8 cellular contexts compared by ENCODE assay signal in the genomic region with DNA sequence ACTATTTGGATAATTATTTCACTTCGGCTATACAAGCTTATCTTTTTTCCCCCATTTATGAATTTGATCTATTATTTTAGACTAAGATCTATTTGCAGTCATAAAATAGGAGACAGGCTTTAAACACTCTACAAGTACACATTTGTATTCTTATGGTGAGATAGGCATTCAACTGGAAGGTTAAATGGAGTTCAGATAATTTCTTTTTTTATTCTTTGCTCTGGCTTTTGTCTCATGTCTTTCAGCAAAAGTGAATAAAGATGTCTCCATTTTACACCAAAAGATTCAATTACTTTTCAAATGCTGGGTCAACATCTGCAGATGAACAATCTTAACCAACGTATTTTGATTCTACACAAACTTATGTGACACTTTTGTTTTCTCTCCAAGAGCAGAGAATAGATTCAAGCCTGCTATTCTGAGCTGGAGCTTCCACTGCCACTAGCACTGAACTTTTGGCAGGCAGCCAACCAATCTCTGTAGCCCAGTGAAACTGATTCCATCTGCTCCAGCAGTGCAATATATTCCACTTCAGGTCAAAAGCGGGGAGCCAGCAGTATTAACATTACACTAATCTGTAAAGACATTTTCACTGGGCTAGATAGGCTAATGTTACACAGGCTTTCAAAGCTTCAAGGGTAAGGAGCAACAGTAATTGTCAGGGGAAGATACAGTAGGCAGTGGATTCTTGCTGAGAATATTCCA.
DNase-seq lines count a peak whose midpoint lies in the region; ATAC-seq and TF ChIP-seq lines count a peak whose summit lies in the region.

No MANE protein-coding gene starts in this region.

- H2AK5ac ChIP-seq in trophoblast cell (ENCODE audit: low read length), result no peak overlapping the region

- H3K14ac ChIP-seq in trophoblast cell (ENCODE audit: low read length), result no peak overlapping the region

- no peak overlapping the region for H3K9ac ChIP-seq in trophoblast cell (ENCODE audit: low read length)

- no peaks in the 10 kb centered on the region for H3K27me3 ChIP-seq in lung (ENCODE audit: control insufficient read depth, insufficient read depth)
- H3K27me3 ChIP-seq in trophoblast cell (ENCODE audit: insufficient read depth, low read length), result no peaks in the 10 kb centered on the region

- H4K91ac ChIP-seq in trophoblast cell (ENCODE audit: low read depth, low read length), result no peak overlapping the region

- H2BK120ac ChIP-seq in trophoblast cell (ENCODE audit: insufficient read depth, low read length, poor library complexity), result no peak overlapping the region

- DNase-seq in DMS 273 treated with DMSO at 0.1 percent for 48 hours (lab: John Stamatoyannopoulos, UW), result peak; percentile 96
- DNase-seq in NCI-H2107 treated with DMSO at 0.1 percent for 48 hours (lab: John Stamatoyannopoulos, UW; ENCODE audit: unreplicated experiment), result peak; percentile 91
- peak; percentile 66 to 87 for DNase-seq in cardiac fibroblast (ENCODE audit: low read depth in 2 of 2)
- peak; percentile 58 for DNase-seq in lung (ENCODE audit: low spot score)
- no peak for DNase-seq in trophoblast cell
- no peak for DNase-seq in MV-4-11 (lab: John Stamatoyannopoulos, UW)

- no peak overlapping the region for H3K23ac ChIP-seq in trophoblast cell (ENCODE audit: low read length)

- H3K18ac ChIP-seq in trophoblast cell (ENCODE audit: low read length), result no peak overlapping the region

- no peak overlapping the region for H2BK12ac ChIP-seq in trophoblast cell (ENCODE audit: low read length)

- H3K36me3 ChIP-seq in lung (ENCODE audit: control insufficient read depth in 2 of 2, insufficient read depth in 2 of 2, low read length in 2 of 2), result no peaks in the 10 kb centered on the region
- H3K36me3 ChIP-seq in trophoblast cell (ENCODE audit: control insufficient read depth in 1 of 2, insufficient read depth in 2 of 2, low read length in 2 of 2), result no peaks in the 10 kb centered on the region

- H3K4ac ChIP-seq in trophoblast cell (ENCODE audit: low read depth, low read length), result no peak overlapping the region

- H3K27ac ChIP-seq in lung (ENCODE audit: low read depth in 1 of 2, low read length in 1 of 2), result no peak overlapping the region
- no peak overlapping the region for H3K27ac ChIP-seq in trophoblast cell (ENCODE audit: low read depth, low read length)

- no peaks in the 10 kb centered on the region for H3K9me3 ChIP-seq in lung (ENCODE audit: control insufficient read depth in 2 of 2, insufficient read depth in 1 of 2, low read length in 1 of 2)
- H3K9me3 ChIP-seq in trophoblast cell (ENCODE audit: insufficient read depth, low read depth, low read length), result no peaks in the 10 kb centered on the region

- H4K12ac ChIP-seq in trophoblast cell (ENCODE audit: low read depth, low read length), result no peak overlapping the region

- no peak overlapping the region for H2BK5ac ChIP-seq in trophoblast cell (ENCODE audit: low read depth, low read length, poor library complexity)

- H3K4me1 ChIP-seq in lung (ENCODE audit: control insufficient read depth in 2 of 2, insufficient read depth in 2 of 2, low read length in 2 of 2) (peaks cover 0 to 4% of the 10 kb centered on the region in 2 donors), trophoblast cell (ENCODE audit: control insufficient read depth in 1 of 2, insufficient read depth in 2 of 2, low read length in 2 of 2) (peaks cover 0 to 5% of the 10 kb centered on the region in 2 experiments)

- H3K79me2 ChIP-seq in trophoblast cell (ENCODE audit: control insufficient read depth, insufficient read depth, low read length, poor library complexity), result no peaks in the 10 kb centered on the region

- H3K4me3 ChIP-seq in cardiac fibroblast (replicated peaks in 1 of 2; ENCODE audit: low read depth in 2 of 2, low read length in 2 of 2) (no peak overlapping the region), lung (no peak overlapping the region), trophoblast cell (ENCODE audit: low read depth, low read length) (no peak overlapping the region)

- no peak overlapping the region for H4K8ac ChIP-seq in trophoblast cell (ENCODE audit: low read depth, low read length)

- ATAC-seq in lung (ENCODE audit: insufficient read depth, low FRiP score) (no peak), HG03025 (IDR thresholded peaks at IDR 0.05; ENCODE audit: low FRiP score, unreplicated experiment) (no peak), GM21360 (IDR thresholded peaks at IDR 0.05; ENCODE audit: unreplicated experiment) (no peak)

- H2AFZ ChIP-seq in trophoblast cell (ENCODE audit: insufficient read depth, low read length, poor library complexity), result no peak overlapping the region

- WGBS in lung, 2 donors, result 51 to 71% methylated on average over 3 of the region's 3 CpGs
- WGBS in trophoblast cell (ENCODE audit: extremely low coverage, insufficient coverage, insufficient read length), result no CpG with 5 or more reads among the region's 3 CpGs

- TF ChIP-seq CTCF in cardiac fibroblast (IDR thresholded peaks at IDR 0.05; ENCODE audit: low read depth, low read length) (no peak), lung (IDR thresholded peaks at IDR 0.05; ENCODE audit: control extremely low read depth, extremely low read depth) (no peak)

- no peak overlapping the region for H3K4me2 ChIP-seq in trophoblast cell (ENCODE audit: low read length)

- no peaks in the 10 kb centered on the region for H3K79me1 ChIP-seq in trophoblast cell (ENCODE audit: low read length)

Comparison
In these comparisons a context has a peak if more than half of its experiments do, and no peak if none do; other contexts are left out.
1. DNase-seq: peak in DMS 273 treated with DMSO at 0.1 percent for 48 hours (single experiment), NCI-H2107 treated with DMSO at 0.1 percent for 48 hours (single experiment), cardiac fibroblast (2 of 2) and lung (single experiment); none in trophoblast cell (0 of 2) and MV-4-11 (single experiment).